19 cellular contexts compared by ENCODE assay signal in genomic region chr1:114620419-114620818, GRCh38. TPM values are rescaled to one million over a fixed set of nuclear protein-coding genes. Genes with fewer than 3 reads are reported as not detected.
A peak's percentile ranks its signal among the peaks of the same experiment; 100 is the strongest.
DNase-seq lines count a peak whose midpoint lies in the region; ATAC-seq and TF ChIP-seq lines count a peak whose summit lies in the region.
"Had no signal": no experiment of that assay in that cellular context is flagged by ENCODE, and none has a peak within 500 bp of the region (broad histone marks: within the 10 kb centered on the region; RNA-seq: fewer than 3 reads in every experiment).

No MANE protein-coding gene starts in this region.

- intact Hi-C loops in natural killer cell (cut with micrococcal nuclease): no loop called here

- peaks cover 10 to 18% of the 10 kb centered on the region in 2 donors for H3K27me3 Mint-ChIP-seq in natural killer cell (ENCODE audit: low read depth in 2 of 2)

- ATAC-seq in GM21576 (IDR thresholded peaks at IDR 0.05; ENCODE audit: unreplicated experiment) (no peak), natural killer cell (no peak), GM18517 (IDR thresholded peaks at IDR 0.05; ENCODE audit: unreplicated experiment) (no peak)

- peak; percentile 9 for DNase-seq in NCI-H82 (lab: John Stamatoyannopoulos, UW)
- DNase-seq in NCI-H82 treated with DMSO at 0.1 percent for 48 hours (lab: John Stamatoyannopoulos, UW; ENCODE audit: unreplicated experiment): no peak
- DNase-seq in RKO (ENCODE audit: low spot score): peak; percentile 38
- no peak for DNase-seq in epithelial cell of prostate (ENCODE audit: low read depth, low spot score)
- no peak for DNase-seq in natural killer cell
- no peak for DNase-seq in AG20443 (ENCODE audit: low spot score)
- DNase-seq: 8988T, C1 segment of cervical spinal cord, COR-L47, DMS79 treated with DMSO at 0.1 percent for 48 hours, HFFc6, NCI-H1436 treated with DMSO at 0.1 percent for 48 hours, NCI-H2081 treated with DMSO at 0.1 percent for 48 hours, NCI-H226, NCI-H526, Peyer's patch had no signal

- peak overlapping the region; percentile 92 for H3K27ac ChIP-seq in epithelial cell of prostate
- H3K27ac ChIP-seq: Peyer's patch, SJSA1 had no signal

- H3K4me3 Mint-ChIP-seq in natural killer cell: no peak overlapping the region
- H3K4me3 Mint-ChIP-seq: HFFc6 had no signal

- no peak overlapping the region for H3K27ac Mint-ChIP-seq in natural killer cell
- H3K27ac Mint-ChIP-seq: HFFc6 had no signal

- H3K36me3 Mint-ChIP-seq in natural killer cell: no peaks in the 10 kb centered on the region

- H3K9me3 Mint-ChIP-seq in natural killer cell: no peaks in the 10 kb centered on the region
- H3K9me3 Mint-ChIP-seq: HFFc6 had no signal

- H3K4me1 Mint-ChIP-seq in natural killer cell: no peaks in the 10 kb centered on the region

- no peak for TF ChIP-seq CTCF in natural killer cell (IDR thresholded peaks at IDR 0.05)

RNA-seq across cellular contexts. Expression of gene BCAS2, which starts 39.0 kb away (rescaled TPM):
- 10 to 100 TPM; 45.5 to 76.7 (median 62.0) TPM for total RNA-seq in natural killer cell

RNA-seq across cellular contexts. Expression of gene DENND2C, which starts 49.4 kb away (rescaled TPM):
- 1 to 10 TPM; 1.6 to 6.7 (median 1.7) TPM for total RNA-seq in natural killer cell

Comparison
In these comparisons a context has a peak if more than half of its experiments do, and no peak if none do; other contexts are left out.
1. DNase-seq: peak in NCI-H82 (single experiment) and RKO (single experiment); none in NCI-H82 treated with DMSO at 0.1 percent for 48 hours (single experiment), epithelial cell of prostate (single experiment), natural killer cell (single experiment) and AG20443 (single experiment).